Comparison of ENCODE assay signal across 7 cellular contexts in the genomic region with DNA sequence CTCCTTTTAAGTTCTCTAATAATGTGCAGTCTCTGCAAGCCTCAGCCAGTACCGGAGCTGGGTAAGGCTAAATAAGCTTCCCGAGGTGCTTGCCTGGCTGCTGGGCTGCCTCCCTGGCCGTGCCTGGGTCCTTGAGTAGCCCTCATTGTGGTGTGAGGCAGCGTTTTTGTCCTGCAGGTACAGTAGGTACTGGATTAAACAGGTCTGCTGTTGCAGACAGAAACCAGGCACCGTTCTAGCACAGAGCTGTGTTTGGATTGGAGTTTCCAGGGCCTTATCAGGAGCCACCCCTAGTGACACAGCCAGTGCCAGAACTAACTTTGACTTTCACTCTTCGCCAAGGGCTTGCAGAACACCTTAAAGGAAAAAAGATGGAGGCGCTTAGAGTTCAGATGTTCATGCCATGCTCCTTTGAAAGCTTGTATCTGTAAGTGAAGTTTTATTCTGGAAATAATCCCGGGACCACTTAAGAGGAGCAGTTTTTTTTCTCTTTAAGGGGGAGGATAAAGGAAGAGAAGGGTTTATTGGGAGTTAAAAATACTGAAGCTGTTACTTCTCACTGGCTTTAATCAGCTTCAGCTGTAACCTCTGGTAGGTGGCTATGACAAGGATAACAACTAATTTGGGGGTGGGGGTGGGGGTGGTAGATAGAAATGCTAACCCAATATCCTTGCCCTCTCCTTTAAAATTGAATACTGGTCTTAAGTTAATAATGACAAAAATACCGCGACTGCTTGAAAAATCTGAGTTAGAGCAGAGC.
DNase-seq lines count a peak whose midpoint lies in the region; ATAC-seq and TF ChIP-seq lines count a peak whose summit lies in the region.

No MANE protein-coding gene starts in this region.

- CTCF ChIA-PET in Panc1 (lab: Charles Lee) = no interaction called here

- no peaks in the 10 kb centered on the region for H3K79me2 ChIP-seq in mesendoderm (ENCODE audit: control insufficient read depth, insufficient read depth, low read length)

- no peak overlapping the region for H3K9ac ChIP-seq in mesendoderm (ENCODE audit: low read length)

- H3K4me2 ChIP-seq in mesendoderm (ENCODE audit: low read length) = no peak overlapping the region

- BruUV-seq in Panc1 (replicated peaks; lab: Mats Ljungman, UMichigan) = no TSS peak

- TF ChIP-seq EP300 in esophagus muscularis mucosa (IDR thresholded peaks at IDR 0.05) = no peak
- TF ChIP-seq EP300 in upper lobe of left lung (IDR thresholded peaks at IDR 0.05) = no peak

- H3K27ac ChIP-seq in Panc1 (ENCODE audit: low read length) (peak overlapping the region; percentile 7; the same call in 1 of the 2 replicates), esophagus muscularis mucosa (replicated peaks in 1 of 4) (peak overlapping the region; percentile 66 to 82 (median 76)), mesendoderm (ENCODE audit: low read depth, low read length) (no peak overlapping the region), upper lobe of left lung (peak overlapping the region; percentile 26 to 63 (median 40))

- H3K4ac ChIP-seq in mesendoderm (ENCODE audit: low read depth, low read length) = no peak overlapping the region

- H3K18ac ChIP-seq in mesendoderm (ENCODE audit: low read length) = no peak overlapping the region

- H4K8ac ChIP-seq in mesendoderm (ENCODE audit: low read depth, low read length) = no peak overlapping the region

- 28% methylated on average over 10 of the region's 10 CpGs for WGBS in esophagus muscularis mucosa
- no CpG with 5 or more reads among the region's 10 CpGs for WGBS in mesendoderm (ENCODE audit: extremely low coverage, insufficient coverage, low lambda C conversion rate)
- 39 to 51% methylated on average over 9 to 10 of the region's 10 CpGs for WGBS in upper lobe of left lung, 2 donors

- no peak overlapping the region for H3K23ac ChIP-seq in mesendoderm (ENCODE audit: low read length)

- H3K79me1 ChIP-seq in mesendoderm (ENCODE audit: low read length) = no peaks in the 10 kb centered on the region

- H3K27me3 ChIP-seq in Panc1 (ENCODE audit: control insufficient read depth, insufficient read depth, low read length) = no peaks in the 10 kb centered on the region
- H3K27me3 ChIP-seq in esophagus muscularis mucosa = no peaks in the 10 kb centered on the region
- H3K27me3 ChIP-seq in mesendoderm (ENCODE audit: insufficient read depth, low read length, poor library complexity) = no peaks in the 10 kb centered on the region
- no peaks in the 10 kb centered on the region for H3K27me3 ChIP-seq in upper lobe of left lung

- peaks cover 4% of the 10 kb centered on the region; the same call in 1 of the 2 replicates for H3K4me1 ChIP-seq in Panc1 (ENCODE audit: control insufficient read depth, insufficient read depth, low read length)
- H3K4me1 ChIP-seq in esophagus muscularis mucosa = peaks cover 33 to 95% (median 73%) of the 10 kb centered on the region in 4 donors
- H3K4me1 ChIP-seq in mesendoderm (ENCODE audit: control insufficient read depth, low read depth, low read length) = no peaks in the 10 kb centered on the region
- H3K4me1 ChIP-seq in upper lobe of left lung = no peaks in the 10 kb centered on the region

- no peak for TF ChIP-seq POLR2A in esophagus muscularis mucosa (IDR thresholded peaks at IDR 0.05; ENCODE audit: low read depth)
- TF ChIP-seq POLR2A in upper lobe of left lung (IDR thresholded peaks at IDR 0.05) = peak in 1 of 4 donors; percentile 21

- no peak overlapping the region for H2AK5ac ChIP-seq in mesendoderm (ENCODE audit: low read length)

- in situ Hi-C loops in Panc1 (cut with HindIII; ENCODE audit: low pct_unique_long_range_greater_than_20kb, low sequenced_read_pairs) = no loop called here

- POLR2A ChIA-PET in Panc1 (lab: Charles Lee) = no interaction called here

- H3K36me3 ChIP-seq in Panc1 (ENCODE audit: control insufficient read depth, insufficient read depth, low read length) (no peaks in the 10 kb centered on the region), esophagus muscularis mucosa (no peaks in the 10 kb centered on the region), mesendoderm (ENCODE audit: control insufficient read depth, insufficient read depth, low read length) (no peaks in the 10 kb centered on the region), upper lobe of left lung (no peaks in the 10 kb centered on the region)

- no peak overlapping the region for H2BK120ac ChIP-seq in mesendoderm (ENCODE audit: low read depth, low read length)

- peak overlapping the region; percentile 6 for H2BK5ac ChIP-seq in mesendoderm (ENCODE audit: low read length)

- no peak for DNase-seq in Panc1 (ENCODE audit: low read depth, low spot score)
- DNase-seq in esophagus muscularis mucosa (ENCODE audit: extremely low spot score) = no peak
- peak; percentile 74 for DNase-seq in mesendoderm
- DNase-seq in upper lobe of left lung = peak; percentile 31 to 82
- DNase-seq in NCI-H1417 (lab: John Stamatoyannopoulos, UW) = no peak

- intact Hi-C loops in Panc1 (cut with micrococcal nuclease; ENCODE audit: unreplicated experiment) (no loop called here), esophagus muscularis mucosa (cut with DNase I) (no loop called here)

- no peak overlapping the region for H2BK15ac ChIP-seq in mesendoderm (replicated peaks; ENCODE audit: low read depth)

- TF ChIP-seq CTCF in Panc1 (IDR thresholded peaks at IDR 0.05) (no peak), esophagus muscularis mucosa (IDR thresholded peaks at IDR 0.05) (no peak), upper lobe of left lung (IDR thresholded peaks at IDR 0.05) (no peak)

- peak; percentile 89 for ATAC-seq in Panc1
- ATAC-seq in upper lobe of left lung (ENCODE audit: low FRiP score in 2 of 2) = peak; percentile 66 to 94
- ATAC-seq in HG03571 (IDR thresholded peaks at IDR 0.05; ENCODE audit: unreplicated experiment) = no peak
- ATAC-seq in HG02571 (IDR thresholded peaks at IDR 0.05; ENCODE audit: unreplicated experiment) = no peak

- H3K9me3 ChIP-seq in Panc1 (ENCODE audit: control insufficient read depth, insufficient read depth, low read depth, low read length) (no peaks in the 10 kb centered on the region), esophagus muscularis mucosa (no peaks in the 10 kb centered on the region), upper lobe of left lung (no peaks in the 10 kb centered on the region)

- H3K4me3 ChIP-seq in Panc1 (ENCODE audit: low read depth in 2 of 2, low read length in 2 of 2) = peak overlapping the region; percentile 4 to 40; a peak in 3 of 4 replicates
- peak overlapping the region; percentile 32 to 54 (median 42) for H3K4me3 ChIP-seq in esophagus muscularis mucosa
- H3K4me3 ChIP-seq in mesendoderm (ENCODE audit: low read length) = no peak overlapping the region
- H3K4me3 ChIP-seq in upper lobe of left lung = peak overlapping the region in 3 of 4 donors; percentile 31 to 44 (median 43)

- no peak overlapping the region for H4K5ac ChIP-seq in mesendoderm (ENCODE audit: low read length)

- H3K56ac ChIP-seq in mesendoderm (ENCODE audit: low read length) = no peak overlapping the region

Comparison
In these comparisons a context has a peak if more than half of its experiments do, and no peak if none do; other contexts are left out.
1. ATAC-seq: peak in Panc1 (single experiment) and upper lobe of left lung (2 of 2); none in HG03571 (single experiment) and HG02571 (single experiment).
2. DNase-seq: peak in mesendoderm (single experiment) and upper lobe of left lung (2 of 2); none in Panc1 (single experiment), esophagus muscularis mucosa (single experiment) and NCI-H1417 (0 of 3).